Comparison of ENCODE assay signal across 8 cellular contexts in the genomic region with DNA sequence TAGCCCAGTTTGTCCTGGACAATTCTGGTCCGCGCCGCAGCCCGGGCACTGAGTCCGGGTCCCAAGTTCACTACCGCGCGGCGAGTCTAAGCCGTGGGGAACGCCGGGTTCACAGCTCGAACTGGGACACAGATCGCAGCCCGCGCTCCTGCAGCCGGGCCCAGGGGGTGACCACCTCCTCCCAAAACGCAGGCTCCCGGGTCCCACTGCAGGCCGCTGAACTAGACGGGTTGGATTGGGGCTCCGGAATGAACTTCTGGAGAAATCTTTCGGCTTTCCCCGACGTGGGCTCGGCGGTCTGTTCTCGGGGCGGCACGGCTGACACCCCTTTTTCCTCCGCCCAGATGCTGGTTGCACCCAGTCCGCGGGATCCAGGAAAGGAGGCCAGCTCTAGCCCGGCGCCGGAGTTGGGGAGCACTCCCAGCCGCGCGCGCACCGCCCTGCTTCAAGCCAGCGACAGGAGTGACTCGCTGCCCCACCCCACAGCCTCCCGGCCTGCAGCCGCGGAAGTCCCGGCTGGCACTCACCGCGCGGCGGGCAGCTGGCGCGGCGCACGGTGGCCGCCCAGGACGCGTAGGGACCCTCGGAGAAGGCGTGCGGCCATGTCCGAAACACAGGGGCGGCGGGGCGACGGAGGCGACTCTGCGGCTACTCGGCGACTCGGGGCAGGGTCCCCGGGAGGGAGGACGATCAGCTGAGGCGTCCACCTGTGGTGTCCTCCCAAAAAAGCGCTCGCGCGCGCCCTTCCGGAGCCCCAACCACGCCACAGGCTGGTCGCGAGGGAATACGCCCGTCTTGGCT. TPM values are rescaled to one million over a fixed set of nuclear protein-coding genes. Genes with fewer than 3 reads are reported as not detected.
DNase-seq lines count a peak whose midpoint lies in the region; ATAC-seq and TF ChIP-seq lines count a peak whose summit lies in the region.

Gene ACADL, minus strand, starts transcription at position 788 of the 801 bp plus-strand sequence. Its CDS starts 184 bp downstream, at position 604.

- H3K4me1 ChIP-seq in colonic mucosa (no peaks in the 10 kb centered on the region), stomach smooth muscle (ENCODE audit: control insufficient read depth, insufficient read depth, low read length) (peaks cover 9% of the 10 kb centered on the region)

- no peaks in the 10 kb centered on the region for H3K36me3 ChIP-seq in colonic mucosa
- H3K36me3 ChIP-seq in stomach smooth muscle (ENCODE audit: control insufficient read depth in 2 of 2, insufficient read depth in 2 of 2, low read length in 2 of 2), result no peaks in the 10 kb centered on the region

- peak within 1 kb of the TSS in 1 of 2 donors; percentile 12 for H3K9ac ChIP-seq in colonic mucosa (ENCODE audit: low read depth in 2 of 2, low read length in 2 of 2)
- H3K9ac ChIP-seq in stomach smooth muscle (ENCODE audit: low read length in 2 of 2), result no peak within 1 kb of the TSS

- H3K27me3 ChIP-seq in colonic mucosa, result peaks cover 22% of the 10 kb centered on the region
- peaks cover 14 to 26% of the 10 kb centered on the region in 2 donors for H3K27me3 ChIP-seq in stomach smooth muscle (ENCODE audit: control insufficient read depth in 1 of 2, insufficient read depth in 2 of 2, low read length in 2 of 2)

- TF ChIP-seq CTCF in colonic mucosa (IDR thresholded peaks at IDR 0.05), result no peak

- DNase-seq in 8988T (peak; percentile 62), NCI-H748 (lab: John Stamatoyannopoulos, UW; ENCODE audit: unreplicated experiment) (peak; percentile 78), colonic mucosa (peak; percentile 60), left lobe of liver (ENCODE audit: low spot score) (peak; percentile 88), NCI-H1417 (lab: John Stamatoyannopoulos, UW) (no peak), H4 (ENCODE audit: low spot score) (no peak)

- intact Hi-C loops in colonic mucosa (cut with DNase I), result no loop called here

- H3K9me3 ChIP-seq in colonic mucosa (no peaks in the 10 kb centered on the region), stomach smooth muscle (ENCODE audit: control insufficient read depth in 2 of 2, low read length in 2 of 2) (no peaks in the 10 kb centered on the region)

- H3K4me3 ChIP-seq in GM08714 (ENCODE audit: low read length) (peak within 1 kb of the TSS; percentile 52), colonic mucosa (peak within 1 kb of the TSS; percentile 48), stomach smooth muscle (ENCODE audit: low read length in 2 of 2) (peak within 1 kb of the TSS; percentile 56 to 76)

- H3K27ac ChIP-seq in colonic mucosa (no peak within 1 kb of the TSS), stomach smooth muscle (ENCODE audit: low read length) (no peak within 1 kb of the TSS)

- peak; percentile 83 for ATAC-seq in left lobe of liver

RNA-seq across cellular contexts. Expression of gene ACADL, which starts in this region (rescaled TPM):
- total RNA-seq in colonic mucosa (under 1 TPM in 1 of 2 donors, not detected in 1; 0.12 TPM), left lobe of liver (26.8 TPM)
- total RNA-seq in H4 (2014; rRNA removed; shearing (Covaris generic)), result 0.48 TPM in 1 of 2 replicates, not detected in the other

Comparison
In these comparisons a context has a peak if more than half of its experiments do, and no peak if none do; other contexts are left out.
1. RNA of gene ACADL (total RNA-seq): 26.8 TPM in left lobe of liver (single experiment); 0.48 TPM in H4 and 0.12 TPM in colonic mucosa; every median in the first group is over 10 times any median in the second.
2. Peak in DNase-seq and H3K4me3 ChIP-seq in colonic mucosa; RNA of the gene not detected or under 1 TPM.
3. DNase-seq: peak in 8988T (single experiment), NCI-H748 (single experiment) and left lobe of liver (single experiment); none in NCI-H1417 (0 of 3) and H4 (single experiment).
4. Peak in every context shown above with its lines, with median percentiles within 50 percentile points of each other: H3K4me3 ChIP-seq.